In genomic region chr11:70205766-70206165, GRCh38 we compare ENCODE assay signal across 1 cellular context.
TF ChIP-seq lines count a peak whose summit lies in the region.

No MANE protein-coding gene starts in this region.

TF ChIP-seq in SK-N-SH treated with all-trans-retinoic acid at 6 μM for 48 hours, 23 proteins besides CTCF, POLR2A, EP300 and RAD21 (continued from another document):
- no peak for TF ChIP-seq TSHZ2 (CRISPR knock-in tag; IDR thresholded peaks at IDR 0.05)
- TF ChIP-seq GLIS3 (CRISPR knock-in tag; IDR thresholded peaks at IDR 0.05): no peak
- no peak for TF ChIP-seq BACH2 (CRISPR knock-in tag; IDR thresholded peaks at IDR 0.05; ENCODE audit: borderline replicate concordance)
- no peak for TF ChIP-seq ZC3H10 (CRISPR knock-in tag; IDR thresholded peaks at IDR 0.05)
